8 cellular contexts compared by ENCODE assay signal in genomic region chr20:50308513-50309279, GRCh38.
DNase-seq lines count a peak whose midpoint lies in the region; ATAC-seq and TF ChIP-seq lines count a peak whose summit lies in the region.

No MANE protein-coding gene starts in this region.

- no peak overlapping the region for H3K4me3 ChIP-seq in prostate gland

- intact Hi-C loops in left ventricle myocardium superior (cut with micrococcal nuclease) (no loop called here), prostate gland (cut with DNase I) (loop anchor here (2.0 to 5.0 kb wide), 2 partner anchors 70 to 116 kb away; partner anchors contain the start of gene CEBPB)

- TF ChIP-seq POLR2A in prostate gland (IDR thresholded peaks at IDR 0.05): peak; percentile 45

- WGBS in prostate gland: 8% methylated on average over 19 of the region's 20 CpGs

- peak in 1 of 4 experiments; percentile 12 for TF ChIP-seq CTCF in prostate gland (IDR thresholded peaks at IDR 0.05)

- H3K36me3 Mint-ChIP-seq in effector memory CD8-positive, alpha-beta T cell (ENCODE audit: insufficient read depth): no peaks in the 10 kb centered on the region

- H3K9me3 Mint-ChIP-seq in effector memory CD8-positive, alpha-beta T cell: no peaks in the 10 kb centered on the region

- no peak overlapping the region for H3K27ac Mint-ChIP-seq in effector memory CD8-positive, alpha-beta T cell

- H3K4me1 Mint-ChIP-seq in effector memory CD8-positive, alpha-beta T cell (ENCODE audit: low read depth in 2 of 2): peaks cover 0 to 2% of the 10 kb centered on the region in 2 donors

- H3K4me3 Mint-ChIP-seq in effector memory CD8-positive, alpha-beta T cell: no peak overlapping the region

- peaks cover 14% of the 10 kb centered on the region for H3K4me1 ChIP-seq in prostate gland (replicated peaks)

- no peaks in the 10 kb centered on the region for H3K27me3 ChIP-seq in prostate gland (replicated peaks; ENCODE audit: insufficient read depth)

- no peaks in the 10 kb centered on the region for H3K36me3 ChIP-seq in prostate gland

- DNase-seq in KBM-7: peak; percentile 64
- peak; percentile 96 for DNase-seq in amniotic stem cell (lab: John Stamatoyannopoulos, UW)
- DNase-seq in left ventricle myocardium superior: peak; percentile 93
- peak; percentile 70 for DNase-seq in prostate gland (ENCODE audit: low spot score)
- no peak for DNase-seq in activated CD4-positive, CD25-positive, alpha-beta regulatory T cell treated with anti-CD3 and anti-CD28 coated beads, Interleukin-2, amount 50 U/mL, for 72 hours
- DNase-seq in NCI-H1048 (lab: John Stamatoyannopoulos, UW): no peak
- no peak for DNase-seq in effector memory CD8-positive, alpha-beta T cell

- peaks cover 10 to 20% of the 10 kb centered on the region in 2 donors for H3K27me3 Mint-ChIP-seq in effector memory CD8-positive, alpha-beta T cell

- peak; percentile 69 for ATAC-seq in left ventricle myocardium superior
- no peak for ATAC-seq in effector memory CD8-positive, alpha-beta T cell (replicated peaks)
- ATAC-seq in HG03378 (IDR thresholded peaks at IDR 0.05; ENCODE audit: unreplicated experiment): no peak

- peak overlapping the region; percentile 82 to 83 for H3K27ac ChIP-seq in prostate gland

- in situ Hi-C loops in KBM-7 (cut with MboI; ENCODE audit: low pct_unique_long_range_greater_than_20kb, low sequenced_read_pairs): no loop called here

- no peaks in the 10 kb centered on the region for H3K9me3 ChIP-seq in prostate gland

Comparison
In these comparisons a context has a peak if more than half of its experiments do, and no peak if none do; other contexts are left out.
1. DNase-seq: peak in KBM-7 (single experiment), amniotic stem cell (single experiment), left ventricle myocardium superior (single experiment) and prostate gland (single experiment); none in activated CD4-positive, CD25-positive, alpha-beta regulatory T cell treated with anti-CD3 and anti-CD28 coated beads, Interleukin-2, amount 50 U/mL, for 72 hours (single experiment), NCI-H1048 (single experiment) and effector memory CD8-positive, alpha-beta T cell (0 of 3).